7 cellular contexts compared by ENCODE assay signal in genomic region chr12:62603811-62604098, GRCh38.
DNase-seq lines count a peak whose midpoint lies in the region; ATAC-seq and TF ChIP-seq lines count a peak whose summit lies in the region.

No MANE protein-coding gene starts in this region.

- ATAC-seq in activated naive CD4-positive, alpha-beta T cell treated with anti-CD3 and anti-CD28 coated beads, Interleukin-2, amount 50 U/mL, for 72 hours = no peak
- ATAC-seq in stimulated activated naive CD8-positive, alpha-beta T cell treated with anti-CD3 and anti-CD28 coated beads, Interleukin-15, amount 100 ng/mL, for 72 hours = no peak
- no peak for ATAC-seq in HG03520 (IDR thresholded peaks at IDR 0.05; ENCODE audit: unreplicated experiment)

- peaks cover 47% of the 10 kb centered on the region for H3K4me1 Mint-ChIP-seq in stimulated activated naive CD8-positive, alpha-beta T cell treated with anti-CD3 and anti-CD28 coated beads, Interleukin-15, amount 100 ng/mL, for 72 hours

- H3K27me3 Mint-ChIP-seq in stimulated activated naive CD8-positive, alpha-beta T cell treated with anti-CD3 and anti-CD28 coated beads, Interleukin-15, amount 100 ng/mL, for 72 hours = no peaks in the 10 kb centered on the region

- peak overlapping the region; percentile 81 for H3K4me3 ChIP-seq in HUES6 (ENCODE audit: low read depth, low read length)
- peak overlapping the region; percentile 88 for H3K4me3 ChIP-seq in iPS-20b (ENCODE audit: low read length)

- no peaks in the 10 kb centered on the region for H3K27me3 ChIP-seq in HUES6 (ENCODE audit: control insufficient read depth, insufficient read depth, low read length)
- no peaks in the 10 kb centered on the region for H3K27me3 ChIP-seq in iPS-20b (ENCODE audit: insufficient read depth, low read length)

- H3K36me3 Mint-ChIP-seq in activated naive CD4-positive, alpha-beta T cell treated with anti-CD3 and anti-CD28 coated beads, Interleukin-2, amount 50 U/mL, for 72 hours = peaks cover 0 to 12% of the 10 kb centered on the region in 2 donors

- H3K27ac ChIP-seq in HUES6 (ENCODE audit: low read depth, low read length) (peak overlapping the region; percentile 98; the same call in 1 of the 2 replicates), iPS-20b (ENCODE audit: low read length) (peak overlapping the region; percentile 97)

- in situ Hi-C loops in GM13977 (cut with MboI; ENCODE audit: low pct_unique_long_range_greater_than_20kb, low sequenced_read_pairs, unreplicated experiment) = no loop called here

- peak overlapping the region; percentile 82 to 96 for H3K4me3 Mint-ChIP-seq in stimulated activated naive CD8-positive, alpha-beta T cell treated with anti-CD3 and anti-CD28 coated beads, Interleukin-15, amount 100 ng/mL, for 72 hours

- peak overlapping the region; percentile 92 to 99 for H3K27ac Mint-ChIP-seq in activated naive CD4-positive, alpha-beta T cell treated with anti-CD3 and anti-CD28 coated beads, Interleukin-2, amount 50 U/mL, for 72 hours
- H3K27ac Mint-ChIP-seq in stimulated activated naive CD8-positive, alpha-beta T cell treated with anti-CD3 and anti-CD28 coated beads, Interleukin-15, amount 100 ng/mL, for 72 hours = peak overlapping the region; percentile 91 to 100

- TF ChIP-seq CTCF in GM13977 (IDR thresholded peaks at IDR 0.05; ENCODE audit: extremely low read depth, insufficient read depth, missing control alignments) = no peak

- H3K9me3 ChIP-seq in HUES6 (ENCODE audit: control insufficient read depth, insufficient read depth, low read depth, low read length) (no peaks in the 10 kb centered on the region), iPS-20b (ENCODE audit: insufficient read depth, low read depth, low read length) (no peaks in the 10 kb centered on the region)

- H3K4me1 ChIP-seq in HUES6 (ENCODE audit: control insufficient read depth, insufficient read depth, low read length) (peaks cover 36% of the 10 kb centered on the region), iPS-20b (ENCODE audit: insufficient read depth, low read length) (peaks cover 24% of the 10 kb centered on the region)

- H3K36me3 ChIP-seq in HUES6 (ENCODE audit: control insufficient read depth, insufficient read depth, low read length) (no peaks in the 10 kb centered on the region), iPS-20b (ENCODE audit: insufficient read depth, low read depth, low read length) (peaks cover 9% of the 10 kb centered on the region; the same call in 1 of the 2 replicates)

- H3K9ac ChIP-seq in HUES6 (ENCODE audit: low read length) (peak overlapping the region; percentile 100), iPS-20b (ENCODE audit: low read depth, low read length) (peak overlapping the region; percentile 98)

- no peaks in the 10 kb centered on the region for H3K9me3 Mint-ChIP-seq in activated naive CD4-positive, alpha-beta T cell treated with anti-CD3 and anti-CD28 coated beads, Interleukin-2, amount 50 U/mL, for 72 hours
- H3K9me3 Mint-ChIP-seq in stimulated activated naive CD8-positive, alpha-beta T cell treated with anti-CD3 and anti-CD28 coated beads, Interleukin-15, amount 100 ng/mL, for 72 hours = no peaks in the 10 kb centered on the region

- DNase-seq in activated naive CD4-positive, alpha-beta T cell treated with anti-CD3 and anti-CD28 coated beads, Interleukin-2, amount 50 U/mL, for 72 hours (ENCODE audit: low spot score in 2 of 2) = no peak
- no peak for DNase-seq in stimulated activated naive CD8-positive, alpha-beta T cell treated with anti-CD3 and anti-CD28 coated beads, Interleukin-15, amount 100 ng/mL, for 72 hours
- DNase-seq in GM13977 (ENCODE audit: low spot score) = no peak
- DNase-seq in NCI-H1436 treated with DMSO at 0.1 percent for 48 hours (lab: John Stamatoyannopoulos, UW) = no peak
